Comparison of ENCODE assay signal across 25 cellular contexts in the genomic region with DNA sequence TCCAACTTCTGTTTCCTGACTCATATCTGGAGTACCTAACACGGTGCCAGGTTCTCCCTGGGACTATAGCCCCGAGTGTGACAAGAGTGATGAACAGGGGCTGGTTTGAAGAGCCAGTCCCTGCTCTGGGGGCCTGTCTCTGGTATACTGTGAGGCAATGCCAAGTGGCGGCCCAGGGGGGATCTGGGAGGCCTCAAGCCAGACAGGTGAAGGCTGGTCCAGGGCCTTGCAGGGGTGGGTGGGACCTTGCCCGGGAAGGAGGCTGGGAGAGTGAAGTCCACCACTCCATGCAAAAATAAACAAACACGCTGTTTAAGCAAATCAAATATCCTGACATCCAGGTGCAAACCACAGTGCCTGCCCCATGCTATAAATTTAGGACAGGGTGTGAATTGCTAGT. TPM values are rescaled to one million over a fixed set of nuclear protein-coding genes. Genes with fewer than 3 reads are reported as not detected.
DNase-seq lines count a peak whose midpoint lies in the region; ATAC-seq and TF ChIP-seq lines count a peak whose summit lies in the region.
"Had no signal": no experiment of that assay in that cellular context is flagged by ENCODE, and none has a peak within 500 bp of the region (broad histone marks: within the 10 kb centered on the region; RNA-seq: fewer than 3 reads in every experiment).

No MANE protein-coding gene starts in this region.

- no peak for TF ChIP-seq CTCF in BE2C (IDR thresholded peaks at IDR 0.05; ENCODE audit: low read depth, low read length)

- no peak overlapping the region for H3K27ac Mint-ChIP-seq in activated naive CD8-positive, alpha-beta T cell treated with anti-CD3 and anti-CD28 coated beads, Interleukin-2, amount 50 U/mL, for 24 hours
- H3K27ac Mint-ChIP-seq: CD4-positive, alpha-beta memory T cell; GM23338; H9 had no signal

- H3K4me3 Mint-ChIP-seq in activated naive CD8-positive, alpha-beta T cell treated with anti-CD3 and anti-CD28 coated beads, Interleukin-2, amount 50 U/mL, for 24 hours: no peak overlapping the region
- H3K4me3 Mint-ChIP-seq: CD4-positive, alpha-beta memory T cell; GM23338; H9 had no signal

- H3K4me2 ChIP-seq in mesendoderm (ENCODE audit: low read length): no peak overlapping the region
- H3K4me2 ChIP-seq: BLaER1 treated with 17β-estradiol and CSF1 and Interleukin-3, amounts not matched to agents 10 nM and 100 nM; GM23338; PC-9 had no signal

- H3K4ac ChIP-seq in mesendoderm (ENCODE audit: low read depth, low read length): no peak overlapping the region

- H3K79me1 ChIP-seq in mesendoderm (ENCODE audit: low read length): no peaks in the 10 kb centered on the region

- intact Hi-C loops in left colon (cut with DNase I, micrococcal nuclease): no loop called here

- no peak overlapping the region for H2BK120ac ChIP-seq in mesendoderm (ENCODE audit: low read depth, low read length)

- H3K36me3 ChIP-seq in BE2C: no peaks in the 10 kb centered on the region
- no peaks in the 10 kb centered on the region for H3K36me3 ChIP-seq in mesendoderm (ENCODE audit: control insufficient read depth, insufficient read depth, low read length)
- H3K36me3 ChIP-seq: BLaER1 treated with 17β-estradiol and CSF1 and Interleukin-3, amounts not matched to agents 10 nM and 100 nM; SJCRH30 had no signal

- H3K18ac ChIP-seq in mesendoderm (ENCODE audit: low read length): no peak overlapping the region

- no CpG with 5 or more reads among the region's 5 CpGs for WGBS in mesendoderm (ENCODE audit: extremely low coverage, insufficient coverage, low lambda C conversion rate)

- DNase-seq in BE2C: peak; percentile 37
- peak; percentile 21 for DNase-seq in NCI-H526 treated with DMSO at 0.1 percent for 48 hours (lab: John Stamatoyannopoulos, UW)
- DNase-seq in left colon: no peak
- no peak for DNase-seq in mesendoderm
- no peak for DNase-seq in activated naive CD8-positive, alpha-beta T cell treated with anti-CD3 and anti-CD28 coated beads, Interleukin-2, amount 50 U/mL, for 24 hours
- DNase-seq in epidermal melanocyte (ENCODE audit: insufficient read length, low spot score): no peak
- DNase-seq: Caco-2; CD4-positive, alpha-beta memory T cell; DMS79 treated with DMSO at 0.1 percent for 48 hours; H9; NCI-H1092; NCI-H1417 treated with DMSO at 0.1 percent for 48 hours; NCI-H1694 treated with DMSO at 0.1 percent for 48 hours; NCI-H2081; NCI-H2227 treated with DMSO at 0.1 percent for 48 hours; NCI-H510A treated with DMSO at 0.1 percent for 48 hours; NCI-H82; NK-92 treated with Interleukin-12 subunit alpha and Interleukin-12 subunit beta, amount 100 ng/mL, for 24 hours; PC-9; SJCRH30 had no signal

- H3K79me2 ChIP-seq in mesendoderm (ENCODE audit: control insufficient read depth, insufficient read depth, low read length): no peaks in the 10 kb centered on the region

- H3K56ac ChIP-seq in mesendoderm (ENCODE audit: low read length): peak overlapping the region; percentile 38

- H2AK5ac ChIP-seq in mesendoderm (ENCODE audit: low read length): no peak overlapping the region

- no peak overlapping the region for H3K9ac ChIP-seq in mesendoderm (ENCODE audit: low read length)
- H3K9ac ChIP-seq: BLaER1 treated with 17β-estradiol and CSF1 and Interleukin-3, amounts not matched to agents 10 nM and 100 nM had no signal

- peaks cover 25% of the 10 kb centered on the region for H3K27me3 Mint-ChIP-seq in activated naive CD8-positive, alpha-beta T cell treated with anti-CD3 and anti-CD28 coated beads, Interleukin-2, amount 50 U/mL, for 24 hours

- no peak overlapping the region for H2BK15ac ChIP-seq in mesendoderm (replicated peaks; ENCODE audit: low read depth)

- no peak overlapping the region for H3K23ac ChIP-seq in mesendoderm (ENCODE audit: low read length)

- H4K5ac ChIP-seq in mesendoderm (ENCODE audit: low read length): no peak overlapping the region

- no peaks in the 10 kb centered on the region for H3K4me1 Mint-ChIP-seq in activated naive CD8-positive, alpha-beta T cell treated with anti-CD3 and anti-CD28 coated beads, Interleukin-2, amount 50 U/mL, for 24 hours
- H3K4me1 Mint-ChIP-seq: CD4-positive, alpha-beta memory T cell had no signal

- no peak overlapping the region for H2BK5ac ChIP-seq in mesendoderm (ENCODE audit: low read length)

- H3K4me1 ChIP-seq in BE2C (peaks cover 23% of the 10 kb centered on the region), mesendoderm (ENCODE audit: control insufficient read depth, low read depth, low read length) (peaks cover 10% of the 10 kb centered on the region)
- H3K4me1 ChIP-seq: BLaER1 treated with 17β-estradiol and CSF1 and Interleukin-3, amounts not matched to agents 10 nM and 100 nM; SJCRH30 had no signal

- no peak overlapping the region for H3K4me3 ChIP-seq in BE2C (ENCODE audit: low read depth, low read length)
- H3K4me3 ChIP-seq in mesendoderm (ENCODE audit: low read length): no peak overlapping the region
- H3K4me3 ChIP-seq: BLaER1 treated with 17β-estradiol and CSF1 and Interleukin-3, amounts not matched to agents 10 nM and 100 nM; GM23338; PC-9; SJCRH30 had no signal

- no peak overlapping the region for H3K27ac ChIP-seq in mesendoderm (ENCODE audit: low read depth, low read length)
- H3K27ac ChIP-seq: BLaER1 treated with 17β-estradiol and CSF1 and Interleukin-3, amounts not matched to agents 10 nM and 100 nM; HL-60; PC-9; SJCRH30 had no signal

- ATAC-seq in left colon: peak; percentile 59
- no peak for ATAC-seq in GM18867 (IDR thresholded peaks at IDR 0.05; ENCODE audit: unreplicated experiment)
- no peak for ATAC-seq in activated naive CD8-positive, alpha-beta T cell treated with anti-CD3 and anti-CD28 coated beads, Interleukin-2, amount 50 U/mL, for 24 hours
- no peak for ATAC-seq in HG03439 (IDR thresholded peaks at IDR 0.05; ENCODE audit: unreplicated experiment)
- ATAC-seq: GM23338 had no signal

- H4K8ac ChIP-seq in mesendoderm (ENCODE audit: low read depth, low read length): no peak overlapping the region

- H3K27me3 ChIP-seq in BE2C (no peaks in the 10 kb centered on the region), mesendoderm (ENCODE audit: insufficient read depth, low read length, poor library complexity) (no peaks in the 10 kb centered on the region)
- H3K27me3 ChIP-seq: BLaER1 treated with 17β-estradiol and CSF1 and Interleukin-3, amounts not matched to agents 10 nM and 100 nM had no signal

- H3K9me3 Mint-ChIP-seq in activated naive CD8-positive, alpha-beta T cell treated with anti-CD3 and anti-CD28 coated beads, Interleukin-2, amount 50 U/mL, for 24 hours: no peaks in the 10 kb centered on the region
- H3K9me3 Mint-ChIP-seq: CD4-positive, alpha-beta memory T cell; GM23338; H9 had no signal

- H3K9me3 ChIP-seq in BE2C: no peaks in the 10 kb centered on the region
- H3K9me3 ChIP-seq: BLaER1 treated with 17β-estradiol and CSF1 and Interleukin-3, amounts not matched to agents 10 nM and 100 nM; Caco-2; SJCRH30 had no signal

- no peaks in the 10 kb centered on the region for H3K36me3 Mint-ChIP-seq in activated naive CD8-positive, alpha-beta T cell treated with anti-CD3 and anti-CD28 coated beads, Interleukin-2, amount 50 U/mL, for 24 hours (ENCODE audit: low read depth)
- H3K36me3 Mint-ChIP-seq: CD4-positive, alpha-beta memory T cell had no signal

RNA-seq across cellular contexts. Expression of a gene that starts 6.8 kb away (rescaled TPM):
- 11.4 TPM for polyA plus RNA-seq in BE2C (2012; ENCODE audit: insufficient read depth, insufficient read length, low read depth)
- total RNA-seq in left colon: 100 to 1,000 TPM in 1 of 2 donors, 10 to 100 TPM in 1; 89.3 to 103 TPM
- 7.9 TPM for polyA plus RNA-seq in mesendoderm (2013, experiment 1 of 2)
- 7.4 TPM for polyA plus RNA-seq in mesendoderm (2013, experiment 2 of 2)

Comparison
In these comparisons a context has a peak if more than half of its experiments do, and no peak if none do; other contexts are left out.
1. DNase-seq: peak in BE2C (single experiment) and NCI-H526 treated with DMSO at 0.1 percent for 48 hours (single experiment); none in left colon (0 of 2), mesendoderm (single experiment), activated naive CD8-positive, alpha-beta T cell treated with anti-CD3 and anti-CD28 coated beads, Interleukin-2, amount 50 U/mL, for 24 hours (single experiment) and epidermal melanocyte (single experiment).